In genomic region chr2:241733391-241734207, GRCh38 we compare ENCODE assay signal across 8 cellular contexts.
DNase-seq lines count a peak whose midpoint lies in the region; ATAC-seq and TF ChIP-seq lines count a peak whose summit lies in the region.

No MANE protein-coding gene starts in this region.

- H3K4me3 ChIP-seq in cardiac fibroblast (replicated peaks in 1 of 2; ENCODE audit: low read depth in 2 of 2, low read length in 2 of 2) (peak overlapping the region; percentile 33 to 52), mucosa of rectum (ENCODE audit: low read length in 2 of 2) (peak overlapping the region; percentile 56 to 99)

- H3K27me3 ChIP-seq in mucosa of rectum (ENCODE audit: control insufficient read depth in 2 of 2, insufficient read depth in 2 of 2, low read length in 2 of 2): no peaks in the 10 kb centered on the region

- H3K36me3 Mint-ChIP-seq in stimulated activated naive CD8-positive, alpha-beta T cell treated with anti-CD3 and anti-CD28 coated beads, Interleukin-15, Interleukin-2, amounts not matched to agents 100 ng/mL and 50 ng/mL, for 24 hours (ENCODE audit: low read depth): peaks cover 14% of the 10 kb centered on the region

- DNase-seq in stimulated activated naive CD8-positive, alpha-beta T cell treated with anti-CD3 and anti-CD28 coated beads, Interleukin-15, Interleukin-2, amounts not matched to agents 100 U/mL and 50 U/mL, for 24 hours: no peak
- DNase-seq in cardiac fibroblast (ENCODE audit: low read depth in 2 of 2) (no peak), NCI-H1092 treated with DMSO at 0.1 percent for 48 hours (lab: John Stamatoyannopoulos, UW) (no peak), foreskin melanocyte (no peak)
- no peak for DNase-seq in stimulated activated CD4-positive, alpha-beta T cell treated with anti-CD3 and anti-CD28 coated beads, Interleukin-4, amount 100 ng/mL, for 24 hours

- H3K9me3 Mint-ChIP-seq in stimulated activated naive CD8-positive, alpha-beta T cell treated with anti-CD3 and anti-CD28 coated beads, Interleukin-15, Interleukin-2, amounts not matched to agents 100 ng/mL and 50 ng/mL, for 24 hours: no peaks in the 10 kb centered on the region

- H3K4me3 Mint-ChIP-seq in stimulated activated naive CD8-positive, alpha-beta T cell treated with anti-CD3 and anti-CD28 coated beads, Interleukin-15, Interleukin-2, amounts not matched to agents 100 ng/mL and 50 ng/mL, for 24 hours: peak overlapping the region; percentile 37

- H3K27ac Mint-ChIP-seq in stimulated activated naive CD8-positive, alpha-beta T cell treated with anti-CD3 and anti-CD28 coated beads, Interleukin-15, Interleukin-2, amounts not matched to agents 100 ng/mL and 50 ng/mL, for 24 hours: no peak overlapping the region

- H3K27ac ChIP-seq in mucosa of rectum (ENCODE audit: low read depth in 2 of 2, low read length in 2 of 2): peak overlapping the region in 1 of 2 donors; percentile 38

- peak overlapping the region in 1 of 2 donors; percentile 63 for H3K9ac ChIP-seq in mucosa of rectum (ENCODE audit: low read depth in 1 of 2, low read length in 2 of 2)

- H3K27me3 Mint-ChIP-seq in stimulated activated naive CD8-positive, alpha-beta T cell treated with anti-CD3 and anti-CD28 coated beads, Interleukin-15, Interleukin-2, amounts not matched to agents 100 ng/mL and 50 ng/mL, for 24 hours: no peaks in the 10 kb centered on the region

- H3K4me1 Mint-ChIP-seq in stimulated activated naive CD8-positive, alpha-beta T cell treated with anti-CD3 and anti-CD28 coated beads, Interleukin-15, Interleukin-2, amounts not matched to agents 100 ng/mL and 50 ng/mL, for 24 hours (ENCODE audit: low read depth): peaks cover 51% of the 10 kb centered on the region

- ATAC-seq in stimulated activated naive CD8-positive, alpha-beta T cell treated with anti-CD3 and anti-CD28 coated beads, Interleukin-15, Interleukin-2, amounts not matched to agents 100 U/mL and 50 U/mL, for 24 hours: no peak
- no peak for ATAC-seq in GM18858 (IDR thresholded peaks at IDR 0.05; ENCODE audit: unreplicated experiment)

- H3K9me3 ChIP-seq in mucosa of rectum (ENCODE audit: control insufficient read depth in 2 of 2, low read length in 2 of 2): no peaks in the 10 kb centered on the region

- peaks cover 9 to 10% of the 10 kb centered on the region in 2 donors for H3K4me1 ChIP-seq in mucosa of rectum (ENCODE audit: control insufficient read depth in 2 of 2, insufficient read depth in 2 of 2, low read length in 2 of 2)

- TF ChIP-seq CTCF in cardiac fibroblast (IDR thresholded peaks at IDR 0.05; ENCODE audit: low read depth, low read length): no peak

- peaks cover 0 to 5% of the 10 kb centered on the region in 2 donors for H3K36me3 ChIP-seq in mucosa of rectum (ENCODE audit: control insufficient read depth in 2 of 2, insufficient read depth in 2 of 2, low read length in 2 of 2)
